1 cellular context compared by ENCODE assay signal in the genomic region with DNA sequence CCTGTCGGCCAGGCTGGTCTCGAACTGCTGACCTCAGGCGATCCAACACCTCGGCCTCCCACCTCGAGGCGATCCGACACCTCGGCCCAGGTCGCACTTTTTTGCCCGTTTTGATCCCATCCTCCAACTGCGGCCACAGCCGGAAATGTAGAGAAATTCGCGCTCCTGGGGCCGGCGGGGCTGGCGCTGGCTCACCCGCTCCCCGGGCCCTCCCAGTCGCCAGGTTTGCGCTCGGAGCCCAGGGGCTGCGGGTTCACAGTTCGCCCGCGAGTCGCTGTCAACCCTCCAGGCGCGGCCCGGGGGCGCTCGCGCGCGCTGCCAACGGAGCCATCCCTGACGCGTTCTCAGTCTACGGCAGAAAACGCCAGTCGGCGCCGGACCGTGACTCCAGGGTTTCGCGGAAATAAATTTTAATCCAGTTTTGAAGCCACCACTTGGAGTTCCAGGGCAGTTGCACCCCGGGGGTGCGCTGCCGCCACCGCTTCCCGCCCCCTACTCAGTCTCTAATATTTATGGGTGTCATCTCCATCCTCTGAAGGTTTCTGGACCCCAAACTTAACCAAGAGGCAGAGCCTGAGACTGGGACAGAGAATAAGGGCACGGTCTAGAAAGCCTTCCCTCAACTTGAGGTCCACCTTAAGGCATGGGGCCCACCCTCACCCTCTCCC.
TF ChIP-seq lines count a peak whose summit lies in the region.

No MANE protein-coding gene starts in this region.

TF ChIP-seq in WTC11, 78 proteins besides CTCF, POLR2A, EP300 and RAD21 (continued from another document):
- TF ChIP-seq MAX (CRISPR knock-in tag; IDR thresholded peaks at IDR 0.05) = peak; percentile 57
